ENCODE assay signal across 24 cellular contexts in genomic region chr6:75130784-75131183, GRCh38.
DNase-seq lines count a peak whose midpoint lies in the region; ATAC-seq and TF ChIP-seq lines count a peak whose summit lies in the region.
"Had no signal": no experiment of that assay in that cellular context is flagged by ENCODE, and none has a peak within 500 bp of the region (broad histone marks: within the 10 kb centered on the region; RNA-seq: fewer than 3 reads in every experiment).

No MANE protein-coding gene starts in this region.

- no peak overlapping the region for H3K4me3 ChIP-seq in fibroblast of the aortic adventitia (ENCODE audit: low read depth, low read length)
- H3K4me3 ChIP-seq: BLaER1, dorsolateral prefrontal cortex, esophagus muscularis mucosa, mucosa of descending colon, right lobe of liver had no signal

- DNase-seq in EL (peak; percentile 76), amniotic epithelial cell (ENCODE audit: low read depth) (peak; percentile 38), fibroblast of the aortic adventitia (ENCODE audit: low read depth) (peak; percentile 52), sciatic nerve (ENCODE audit: low spot score) (no peak), NCI-H1436 (lab: John Stamatoyannopoulos, UW) (no peak)
- DNase-seq: activated CD4-positive, alpha-beta T cell treated with anti-CD3 and anti-CD28 coated beads, Interleukin-2, amount 50 U/mL, for 48 hours; activated naive CD4-positive, alpha-beta T cell treated with anti-CD3 and anti-CD28 coated beads, Interleukin-2, amount 10 ng/mL, durations not matched to agents 7 days and 5 days; activated T-cell treated with anti-CD3 and anti-CD28 coated beads, Interleukin-2, amount 50 U/mL, for 1 hour; dorsolateral prefrontal cortex; H7; left cardiac atrium; NCI-H146; NK-92 treated with Interleukin-12 subunit alpha and Interleukin-12 subunit beta, amount 100 ng/mL, for 24 hours; nucleus accumbens; right lobe of liver; stimulated activated CD4-positive, alpha-beta T cell treated with anti-CD3 and anti-CD28 coated beads, Interleukin-2, amount 100 ng/mL, for 48 hours; substantia nigra; T-cell had no signal

- ATAC-seq in sciatic nerve (peak; percentile 21), HG02588 (IDR thresholded peaks at IDR 0.05; ENCODE audit: unreplicated experiment) (no peak), GM18520 (IDR thresholded peaks at IDR 0.05; ENCODE audit: unreplicated experiment) (no peak), GM21367 (IDR thresholded peaks at IDR 0.05; ENCODE audit: unreplicated experiment) (no peak)
- ATAC-seq: left cardiac atrium, mucosa of descending colon, right lobe of liver, T-cell had no signal

- intact Hi-C loops in sciatic nerve (cut with DNase I) = no loop called here

- TF ChIP-seq CTCF in fibroblast of the aortic adventitia (IDR thresholded peaks at IDR 0.05; ENCODE audit: insufficient read depth, low read length) = no peak

Comparison
In these comparisons a context has a peak if more than half of its experiments do, and no peak if none do; other contexts are left out.
1. DNase-seq: peak in EL (single experiment), amniotic epithelial cell (single experiment) and fibroblast of the aortic adventitia (single experiment); none in sciatic nerve (single experiment) and NCI-H1436 (single experiment).